1 cellular context compared by ENCODE assay signal in genomic region chr9:94899464-94900221, GRCh38.
TF ChIP-seq lines count a peak whose summit lies in the region.

No MANE protein-coding gene starts in this region.

TF ChIP-seq in HepG2, 621 proteins besides CTCF, POLR2A, EP300 and RAD21 (continued from another document and continues in another):
- TF ChIP-seq ZNF776 (CRISPR knock-in tag; IDR thresholded peaks at IDR 0.05) (no peak), ZNF616 (CRISPR knock-in tag; IDR thresholded peaks at IDR 0.05; ENCODE audit: low read depth) (no peak), ZNF549 (CRISPR knock-in tag; IDR thresholded peaks at IDR 0.05) (no peak), HNRNPH1 (optimal IDR thresholded peaks at IDR 0.05; ENCODE audit: low read depth, low read length) (no peak), HNRNPLL (IDR thresholded peaks at IDR 0.05; ENCODE audit: low read depth, low read length, poor library complexity, severe bottlenecking) (no peak), ARID4A (CRISPR knock-in tag; IDR thresholded peaks at IDR 0.05; ENCODE audit: borderline replicate concordance) (peak; percentile 39; the same call in 1 of the 2 replicates), ELF1 (CRISPR knock-in tag; IDR thresholded peaks at IDR 0.05) (no peak), KLF15 (CRISPR knock-in tag; IDR thresholded peaks at IDR 0.05; ENCODE audit: borderline replicate concordance) (no peak), SSRP1 (CRISPR knock-in tag; IDR thresholded peaks at IDR 0.05) (no peak), JUNB (CRISPR knock-in tag; IDR thresholded peaks at IDR 0.05; ENCODE audit: borderline replicate concordance) (no peak; the same call in 1 of the 2 replicates), ARNT2 (CRISPR knock-in tag; IDR thresholded peaks at IDR 0.05; ENCODE audit: low read depth) (no peak), ZNF460 (CRISPR knock-in tag; IDR thresholded peaks at IDR 0.05; ENCODE audit: borderline replicate concordance) (peak; percentile 98), GFI1 (CRISPR knock-in tag; IDR thresholded peaks at IDR 0.05; ENCODE audit: borderline replicate concordance) (peak; percentile 56; the same call in 1 of the 2 replicates), ONECUT2 (CRISPR knock-in tag; IDR thresholded peaks at IDR 0.05) (0 out of 2 replicates have a peak, but pooled peaks have one; percentile 43), ZNF749 (CRISPR knock-in tag; IDR thresholded peaks at IDR 0.05; ENCODE audit: borderline replicate concordance) (no peak), MZF1 (CRISPR knock-in tag; IDR thresholded peaks at IDR 0.05; ENCODE audit: borderline replicate concordance) (no peak), THAP9 (CRISPR knock-in tag; IDR thresholded peaks at IDR 0.05; ENCODE audit: borderline replicate concordance) (no peak), DRAP1 (CRISPR knock-in tag; IDR thresholded peaks at IDR 0.05) (peak; percentile 39; the same call in 1 of the 2 replicates), POGZ (CRISPR knock-in tag; IDR thresholded peaks at IDR 0.05) (peak; percentile 49; the same call in 1 of the 2 replicates), ZFP1 (CRISPR knock-in tag; IDR thresholded peaks at IDR 0.05) (no peak), IRF1 (CRISPR knock-in tag; IDR thresholded peaks at IDR 0.05; ENCODE audit: low read depth) (no peak), FOXP1 (IDR thresholded peaks at IDR 0.05) (no peak), FOXP1 (CRISPR knock-in tag; IDR thresholded peaks at IDR 0.05) (peak; percentile 62; the same call in 1 of the 2 replicates), XRCC5 (optimal IDR thresholded peaks at IDR 0.05; ENCODE audit: low read length) (no peak), PBX3 (CRISPR knock-in tag; IDR thresholded peaks at IDR 0.05; ENCODE audit: borderline replicate concordance) (no peak), ZNF451 (CRISPR knock-in tag; IDR thresholded peaks at IDR 0.05) (0 out of 2 replicates have a peak, but pooled peaks have one; percentile 36), MYNN (CRISPR knock-in tag; IDR thresholded peaks at IDR 0.05; ENCODE audit: low read depth) (no peak), JUND (CRISPR knock-in tag; IDR thresholded peaks at IDR 0.05) (peak; percentile 74), ATF3 (CRISPR knock-in tag; IDR thresholded peaks at IDR 0.05) (peak; percentile 48; the same call in 1 of the 2 replicates), KMT2B (CRISPR knock-in tag; IDR thresholded peaks at IDR 0.05) (no peak), HMGA1 (CRISPR knock-in tag; conservative IDR thresholded peaks at IDR 0.05) (no peak), PPARG (CRISPR knock-in tag; conservative IDR thresholded peaks at IDR 0.05) (peak; percentile 72; the same call in 1 of the 2 replicates), ZSCAN9 (CRISPR knock-in tag; IDR thresholded peaks at IDR 0.05; ENCODE audit: borderline replicate concordance) (no peak), ZSCAN29 (CRISPR knock-in tag; conservative IDR thresholded peaks at IDR 0.05) (no peak), KDM3A (CRISPR knock-in tag; IDR thresholded peaks at IDR 0.05; ENCODE audit: low read depth) (no peak), ZNF263 (CRISPR knock-in tag; IDR thresholded peaks at IDR 0.05) (peak; percentile 29; the same call in 1 of the 2 replicates), ZNF530 (CRISPR knock-in tag; IDR thresholded peaks at IDR 0.05; ENCODE audit: low read depth) (no peak), IKZF4 (CRISPR knock-in tag; IDR thresholded peaks at IDR 0.05; ENCODE audit: borderline replicate concordance, low read depth, not compliant biosample characterization) (no peak), ATF2 (CRISPR knock-in tag; IDR thresholded peaks at IDR 0.05) (no peak), ZNF784 (CRISPR knock-in tag; IDR thresholded peaks at IDR 0.05; ENCODE audit: borderline replicate concordance) (no peak), HNF4G (IDR thresholded peaks at IDR 0.05; ENCODE audit: borderline replicate concordance, low read depth, low read length) (peak; percentile 78), HNF4G (CRISPR knock-in tag; IDR thresholded peaks at IDR 0.05; ENCODE audit: borderline replicate concordance, low read depth) (peak; percentile 53; the same call in 1 of the 2 replicates), SP5 (CRISPR knock-in tag; IDR thresholded peaks at IDR 0.05; ENCODE audit: borderline replicate concordance, low read depth) (no peak), PRDM4 (CRISPR knock-in tag; IDR thresholded peaks at IDR 0.05; ENCODE audit: borderline replicate concordance) (no peak), MNT (IDR thresholded peaks at IDR 0.05) (no peak), PLSCR1 (CRISPR knock-in tag; IDR thresholded peaks at IDR 0.05; ENCODE audit: borderline replicate concordance) (no peak)
